In genomic region chr11:114586797-114587196, GRCh38 we compare ENCODE assay signal across 2 cellular contexts.
TF ChIP-seq lines count a peak whose summit lies in the region.

No MANE protein-coding gene starts in this region.

TF ChIP-seq in IMR-90, 13 proteins besides CTCF, POLR2A, EP300 and RAD21:
- TF ChIP-seq SMC3 (IDR thresholded peaks at IDR 0.05; ENCODE audit: low read depth, low read length) (0 out of 2 replicates have a peak, but pooled peaks have one; percentile 30), FOS (IDR thresholded peaks at IDR 0.05; ENCODE audit: low read depth, low read length) (no peak)

TF ChIP-seq in WTC11, 78 proteins besides CTCF, POLR2A, EP300 and RAD21 (continued from another document):
- TF ChIP-seq ZNF423 (CRISPR knock-in tag; IDR thresholded peaks at IDR 0.05) (no peak), SMAD4 (CRISPR knock-in tag; IDR thresholded peaks at IDR 0.05) (no peak), HMGXB4 (CRISPR knock-in tag; IDR thresholded peaks at IDR 0.05) (no peak), ERG (CRISPR knock-in tag; IDR thresholded peaks at IDR 0.05) (no peak), FOXK1 (CRISPR knock-in tag; IDR thresholded peaks at IDR 0.05) (no peak), CREM (CRISPR knock-in tag; IDR thresholded peaks at IDR 0.05) (no peak)
